ENCODE assay signal across 11 cellular contexts in the genomic region with DNA sequence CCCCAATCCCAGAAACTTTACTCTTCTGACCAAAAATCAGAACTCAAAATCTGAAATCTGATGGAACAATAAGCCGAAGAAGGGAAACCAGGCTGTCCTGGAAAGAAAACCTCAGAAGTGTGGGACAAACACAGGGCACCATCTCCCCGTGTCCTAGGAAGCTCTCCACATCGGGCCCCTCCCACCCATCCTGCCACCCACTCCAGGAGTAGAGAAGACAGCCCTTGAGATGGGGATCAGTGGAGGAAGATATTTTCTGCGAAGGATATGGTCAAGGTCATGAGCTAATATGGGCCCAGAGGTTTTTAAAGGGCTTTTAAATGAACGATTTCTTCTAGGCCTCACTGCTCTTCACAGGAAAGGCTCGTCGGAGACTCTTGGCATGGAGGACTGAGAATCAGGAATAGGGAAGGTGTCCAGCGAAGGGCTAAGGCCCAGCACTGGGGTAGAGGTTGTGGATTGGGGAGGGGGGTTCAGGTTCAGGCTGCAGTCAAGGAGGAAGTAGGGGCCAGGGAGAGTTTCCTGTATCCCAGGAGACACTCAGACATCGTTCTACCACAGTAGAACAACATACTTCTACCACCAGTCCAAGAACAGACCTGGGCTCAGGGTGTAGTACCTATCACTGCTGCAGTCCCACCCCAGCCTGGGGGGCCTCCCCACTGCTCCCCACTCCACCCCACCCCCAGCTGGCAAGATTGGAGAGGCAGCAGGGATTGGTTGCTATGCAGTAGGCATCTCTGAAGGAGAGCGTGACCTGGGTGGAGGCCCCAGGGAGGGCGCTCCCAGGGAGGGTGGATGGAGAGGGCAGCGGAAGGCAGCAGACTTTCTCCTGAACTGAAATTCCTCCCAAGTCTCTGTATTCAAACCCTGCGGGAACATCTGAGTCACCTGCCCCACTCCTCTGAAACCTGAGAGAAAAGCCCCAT. TPM values are rescaled to one million over a fixed set of nuclear protein-coding genes. Genes with fewer than 3 reads are reported as not detected.
A peak's percentile ranks its signal among the peaks of the same experiment; 100 is the strongest.
DNase-seq lines count a peak whose midpoint lies in the region; ATAC-seq and TF ChIP-seq lines count a peak whose summit lies in the region.
"Had no signal": no experiment of that assay in that cellular context is flagged by ENCODE, and none has a peak within 500 bp of the region (broad histone marks: within the 10 kb centered on the region; RNA-seq: fewer than 3 reads in every experiment).

No MANE protein-coding gene starts in this region.

- no peak for DNase-seq in CD4-positive, alpha-beta memory T cell
- DNase-seq in PC-3 (no peak), adrenal gland (no peak), foreskin melanocyte (no peak)
- no peak for DNase-seq in effector memory CD8-positive, alpha-beta T cell
- DNase-seq in stimulated activated effector memory CD8-positive, alpha-beta T cell treated with anti-CD3 and anti-CD28 coated beads, Interleukin-12 subunit alpha, Interleukin-12 subunit beta, amount 100 ng/mL, for 72 hours (ENCODE audit: low spot score in 2 of 2), result no peak
- DNase-seq: activated CD4-positive, CD25-positive, alpha-beta regulatory T cell; Karpas-422; kidney glomerular epithelial cell had no signal

- H3K27me3 Mint-ChIP-seq in CD4-positive, alpha-beta memory T cell, result no peaks in the 10 kb centered on the region
- H3K27me3 Mint-ChIP-seq in effector memory CD8-positive, alpha-beta T cell, result no peaks in the 10 kb centered on the region

- H3K9me3 ChIP-seq in CD4-positive, alpha-beta memory T cell (ENCODE audit: control insufficient read depth in 1 of 2, low read length in 2 of 2), result no peaks in the 10 kb centered on the region
- no peaks in the 10 kb centered on the region for H3K9me3 ChIP-seq in PC-3 (ENCODE audit: low read length)
- H3K9me3 ChIP-seq in adrenal gland (replicated peaks in 1 of 3), result no peaks in the 10 kb centered on the region

- peaks cover 26 to 38% of the 10 kb centered on the region in 2 donors for H3K36me3 Mint-ChIP-seq in CD4-positive, alpha-beta memory T cell
- H3K36me3 Mint-ChIP-seq in effector memory CD8-positive, alpha-beta T cell (ENCODE audit: insufficient read depth), result peaks cover 36% of the 10 kb centered on the region
- peaks cover 55% of the 10 kb centered on the region for H3K36me3 Mint-ChIP-seq in stimulated activated effector memory CD8-positive, alpha-beta T cell treated with anti-CD3 and anti-CD28 coated beads, Interleukin-12 subunit alpha, Interleukin-12 subunit beta, amount 100 ng/mL, for 72 hours

- H3K4me1 Mint-ChIP-seq in CD4-positive, alpha-beta memory T cell, result peaks cover 62 to 94% (median 79%) of the 10 kb centered on the region in 4 donors
- H3K4me1 Mint-ChIP-seq in effector memory CD8-positive, alpha-beta T cell (ENCODE audit: low read depth in 2 of 2), result peaks cover 70 to 75% of the 10 kb centered on the region in 2 donors
- peaks cover 83% of the 10 kb centered on the region for H3K4me1 Mint-ChIP-seq in stimulated activated effector memory CD8-positive, alpha-beta T cell treated with anti-CD3 and anti-CD28 coated beads, Interleukin-12 subunit alpha, Interleukin-12 subunit beta, amount 100 ng/mL, for 72 hours

- H3K27ac ChIP-seq in CD4-positive, alpha-beta memory T cell (ENCODE audit: low read depth, low read length), result peak overlapping the region; percentile 74
- H3K27ac ChIP-seq in PC-3 (ENCODE audit: low read length) (peak overlapping the region; percentile 93), adrenal gland (no peak overlapping the region)

- H3K9me3 Mint-ChIP-seq in CD4-positive, alpha-beta memory T cell, result no peaks in the 10 kb centered on the region
- no peaks in the 10 kb centered on the region for H3K9me3 Mint-ChIP-seq in effector memory CD8-positive, alpha-beta T cell
- H3K9me3 Mint-ChIP-seq in stimulated activated effector memory CD8-positive, alpha-beta T cell treated with anti-CD3 and anti-CD28 coated beads, Interleukin-12 subunit alpha, Interleukin-12 subunit beta, amount 100 ng/mL, for 72 hours, result no peaks in the 10 kb centered on the region

- BruUV-seq in PC-3 (replicated peaks; lab: Mats Ljungman, UMichigan), result no TSS peak

- ATAC-seq in PC-3 (no peak), HG03108 (IDR thresholded peaks at IDR 0.05; ENCODE audit: unreplicated experiment) (no peak), HG03460 (IDR thresholded peaks at IDR 0.05; ENCODE audit: unreplicated experiment) (no peak)
- ATAC-seq in effector memory CD8-positive, alpha-beta T cell (replicated peaks), result no peak
- ATAC-seq in stimulated activated effector memory CD8-positive, alpha-beta T cell treated with anti-CD3 and anti-CD28 coated beads, Interleukin-12 subunit alpha, Interleukin-12 subunit beta, amount 100 ng/mL, for 72 hours, result no peak

- H3K4me2 ChIP-seq in PC-3 (ENCODE audit: low read length), result peak overlapping the region; percentile 71

- H3F3A ChIP-seq in PC-3 (ENCODE audit: low read length, unreplicated experiment), result peaks cover 5% of the 10 kb centered on the region

- POLR2A ChIA-PET in CD4-positive, alpha-beta memory T cell (lab: Charles Lee; ENCODE audit: partially characterized antibody), result interaction anchor here (1.6 to 9.7 kb wide), 6 partner anchors 7 to 24 kb away, joined by 4 to 631 read pairs (median 18); a partner anchor contains a TSS
- POLR2A ChIA-PET in PC-3 (lab: Charles Lee; ENCODE audit: unreplicated experiment), result no interaction called here

- no peak for TF ChIP-seq POLR2A in adrenal gland (IDR thresholded peaks at IDR 0.05)

- peak overlapping the region; percentile 89 to 98 (median 93) for H3K27ac Mint-ChIP-seq in CD4-positive, alpha-beta memory T cell
- H3K27ac Mint-ChIP-seq in effector memory CD8-positive, alpha-beta T cell, result peak overlapping the region; percentile 93 to 94
- H3K27ac Mint-ChIP-seq in stimulated activated effector memory CD8-positive, alpha-beta T cell treated with anti-CD3 and anti-CD28 coated beads, Interleukin-12 subunit alpha, Interleukin-12 subunit beta, amount 100 ng/mL, for 72 hours, result peak overlapping the region; percentile 98

- H3K4me1 ChIP-seq in CD4-positive, alpha-beta memory T cell (ENCODE audit: insufficient read depth, low read length), result peaks cover 83% of the 10 kb centered on the region
- H3K4me1 ChIP-seq in PC-3 (ENCODE audit: insufficient read depth, low read length) (peaks cover 72% of the 10 kb centered on the region), adrenal gland (replicated peaks in 1 of 2) (peaks cover 27 to 36% of the 10 kb centered on the region in 2 donors)

- TF ChIP-seq CTCF in PC-3 (conservative IDR thresholded peaks at IDR 0.05; ENCODE audit: low read depth, low read length) (no peak), adrenal gland (IDR thresholded peaks at IDR 0.05) (no peak)

- CTCF ChIA-PET in CD4-positive, alpha-beta memory T cell (lab: Charles Lee; ENCODE audit: partially characterized antibody), result interaction anchor here (0.9 to 9.6 kb wide), 3 partner anchors 8 to 26 kb away, joined by 3 to 213 read pairs (median 5); a partner anchor contains a TSS
- CTCF ChIA-PET in PC-3 (lab: Charles Lee), result no interaction called here

- H4K20me1 ChIP-seq in PC-3 (ENCODE audit: low read length), result no peaks in the 10 kb centered on the region

- no peaks in the 10 kb centered on the region for H3K9me2 ChIP-seq in PC-3 (replicated peaks; ENCODE audit: low read length)

- H3K4me3 ChIP-seq in CD4-positive, alpha-beta memory T cell (ENCODE audit: low read length in 2 of 2), result peak overlapping the region; percentile 2 to 40
- H3K4me3 ChIP-seq in PC-3 (ENCODE audit: low read length), result no peak overlapping the region
- no peak overlapping the region for H3K4me3 ChIP-seq in adrenal gland

- peak overlapping the region; percentile 74 for H3K9ac ChIP-seq in PC-3 (ENCODE audit: low read length)

- H3K79me2 ChIP-seq in PC-3 (ENCODE audit: low read length), result peaks cover 19% of the 10 kb centered on the region

- intact Hi-C loops in CD4-positive, alpha-beta memory T cell (cut with micrococcal nuclease), result no loop called here
- intact Hi-C loops in PC-3 (cut with micrococcal nuclease), result no loop called here
- intact Hi-C loops in adrenal gland (cut with DNase I), result no loop called here

- no peaks in the 10 kb centered on the region for H3K27me3 ChIP-seq in CD4-positive, alpha-beta memory T cell (ENCODE audit: insufficient read depth, low read length)
- H3K27me3 ChIP-seq in PC-3 (ENCODE audit: low read length), result no peaks in the 10 kb centered on the region
- no peaks in the 10 kb centered on the region for H3K27me3 ChIP-seq in adrenal gland

- H3K4me3 Mint-ChIP-seq in CD4-positive, alpha-beta memory T cell, result peak overlapping the region in 7 of 8 donors; percentile 73 to 98 (median 96)
- peak overlapping the region; percentile 95 to 100 for H3K4me3 Mint-ChIP-seq in effector memory CD8-positive, alpha-beta T cell
- H3K4me3 Mint-ChIP-seq in stimulated activated effector memory CD8-positive, alpha-beta T cell treated with anti-CD3 and anti-CD28 coated beads, Interleukin-12 subunit alpha, Interleukin-12 subunit beta, amount 100 ng/mL, for 72 hours, result peak overlapping the region; percentile 99

- H3K36me3 ChIP-seq in CD4-positive, alpha-beta memory T cell (ENCODE audit: insufficient read depth, low read length), result peaks cover 20% of the 10 kb centered on the region
- H3K36me3 ChIP-seq in PC-3 (ENCODE audit: low read depth, low read length) (no peaks in the 10 kb centered on the region), adrenal gland (replicated peaks in 1 of 2) (no peaks in the 10 kb centered on the region)

- WGBS in adrenal gland, 4 donors, result 75 to 81% (median 77%) methylated on average over 9 to 13 of the region's 13 CpGs

- no peak overlapping the region for H2AFZ ChIP-seq in PC-3 (ENCODE audit: low read length)

RNA-seq across cellular contexts. Expression of a gene that starts 1.2 kb away (rescaled TPM):
- 1 to 10 TPM in 1 of 2 experiments, under 1 TPM in 1; 0.93 to 1.8 TPM for total RNA-seq in CD4-positive, alpha-beta memory T cell
- polyA plus RNA-seq in CD4-positive, alpha-beta memory T cell, result 1 to 10 TPM in 1 of 2 donors, not detected in 1; 1.5 TPM
- total RNA-seq in PC-3 (2014; rRNA removed), result 2.5 and 6.3 TPM in 2 replicates
- total RNA-seq in adrenal gland, result not detected
- polyA plus RNA-seq in adrenal gland, result not detected

RNA-seq across cellular contexts. Expression of a gene that starts 3.7 kb away (rescaled TPM):
- total RNA-seq in CD4-positive, alpha-beta memory T cell, result 100 to 1,000 TPM; 329 to 346 TPM
- polyA plus RNA-seq in CD4-positive, alpha-beta memory T cell, result 1,000 to 10,000 TPM; 2,886 to 3,815 TPM
- total RNA-seq in PC-3 (2014; rRNA removed), result 32.2 and 55.8 TPM in 2 replicates
- total RNA-seq in adrenal gland, result 100 to 1,000 TPM in 4 of 8 donors, 10 to 100 TPM in 4; 57.9 to 291 (median 99.9) TPM
- polyA plus RNA-seq in adrenal gland, result 100 to 1,000 TPM in 2 of 3 donors, 10 to 100 TPM in 1; 26.7 to 742 (median 455) TPM

RNA-seq across cellular contexts. Expression of a gene that starts 6.1 kb away (rescaled TPM):
- 100 to 1,000 TPM; 342 to 356 TPM for total RNA-seq in CD4-positive, alpha-beta memory T cell
- polyA plus RNA-seq in CD4-positive, alpha-beta memory T cell, result 100 to 1,000 TPM; 848 to 918 TPM
- total RNA-seq in PC-3 (2014; rRNA removed) (1,818 and 2,572 TPM in 2 replicates), adrenal gland (100 to 1,000 TPM; 252 to 609 (median 372) TPM)
- polyA plus RNA-seq in adrenal gland, result 1,000 to 10,000 TPM in 2 of 3 donors, 100 to 1,000 TPM in 1; 121 to 4,129 (median 3,763) TPM

RNA-seq across cellular contexts. Expression of a gene that starts 7.2 kb away (rescaled TPM):
- total RNA-seq in CD4-positive, alpha-beta memory T cell, result not detected
- not detected for polyA plus RNA-seq in CD4-positive, alpha-beta memory T cell
- total RNA-seq in PC-3 (2014; rRNA removed) (4.6 and 7.9 TPM in 2 replicates), adrenal gland (1 to 10 TPM in 2 of 8 donors, under 1 TPM in 3, not detected in 3; 0.28 to 2.9 (median 0.54) TPM)
- polyA plus RNA-seq in adrenal gland, result 1 to 10 TPM in 2 of 3 donors, not detected in 1; 1.9 to 3.8 TPM

RNA-seq across cellular contexts. Expression of a gene that starts 23.7 kb away (rescaled TPM):
- under 1 TPM in 1 of 2 experiments, not detected in 1; 0.87 TPM for total RNA-seq in CD4-positive, alpha-beta memory T cell
- polyA plus RNA-seq in CD4-positive, alpha-beta memory T cell, result 1 to 10 TPM; 1.0 to 1.7 TPM
- total RNA-seq in PC-3 (2014; rRNA removed) (358 and 373 TPM in 2 replicates), adrenal gland (10 to 100 TPM in 1 of 8 donors, 1 to 10 TPM in 5, under 1 TPM in 1, not detected in 1; 0.31 to 44.1 (median 1.3) TPM)
- polyA plus RNA-seq in adrenal gland, result 1 to 10 TPM in 2 of 3 donors, under 1 TPM in 1; 0.48 to 4.2 (median 3.8) TPM

Comparison
In these comparisons a context has a peak if more than half of its experiments do, and no peak if none do; other contexts are left out.
1. H3K27ac ChIP-seq: peak in CD4-positive, alpha-beta memory T cell (single experiment) and PC-3 (single experiment); none in adrenal gland (0 of 5).
2. H3K4me3 ChIP-seq: peak in CD4-positive, alpha-beta memory T cell (2 of 2); none in PC-3 (single experiment) and adrenal gland (0 of 4).
3. Peak in every context shown above with its lines, with median percentiles within 50 percentile points of each other: H3K27ac Mint-ChIP-seq and H3K4me3 Mint-ChIP-seq.